8 cellular contexts compared by ENCODE assay signal in the genomic region with DNA sequence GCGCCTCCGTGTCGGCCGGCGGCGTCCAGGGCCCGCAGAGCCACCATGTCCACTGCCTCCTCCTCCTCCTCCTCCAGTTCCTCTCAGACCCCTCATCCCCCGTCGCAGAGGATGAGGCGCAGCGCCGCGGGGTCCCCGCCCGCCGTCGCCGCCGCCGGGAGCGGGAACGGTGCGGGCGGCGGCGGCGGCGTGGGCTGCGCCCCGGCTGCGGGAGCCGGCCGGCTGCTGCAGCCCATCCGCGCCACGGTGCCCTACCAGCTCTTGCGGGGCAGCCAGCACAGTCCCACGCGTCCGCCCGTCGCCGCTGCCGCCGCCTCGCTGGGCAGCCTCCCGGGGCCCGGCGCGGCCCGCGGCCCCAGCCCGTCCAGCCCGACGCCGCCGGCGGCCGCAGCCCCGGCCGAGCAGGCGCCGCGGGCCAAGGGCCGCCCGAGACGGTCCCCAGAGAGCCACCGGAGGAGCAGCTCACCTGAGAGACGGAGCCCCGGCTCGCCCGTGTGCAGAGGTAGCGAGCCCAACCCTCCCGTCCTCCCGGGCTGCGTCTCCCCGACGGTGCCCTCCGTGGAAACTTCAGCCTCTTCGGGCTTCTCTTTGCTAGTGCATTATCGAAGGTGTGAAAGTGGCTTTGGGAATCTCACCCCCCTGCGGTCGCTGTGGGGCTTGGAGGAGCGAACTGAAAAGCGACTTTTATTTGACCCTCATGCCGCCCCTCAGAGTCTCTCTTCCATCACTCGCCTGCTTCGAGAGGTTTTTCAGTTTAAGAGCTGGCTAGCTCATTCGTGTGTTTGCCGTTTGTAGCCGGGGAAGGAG. TPM values are rescaled to one million over a fixed set of nuclear protein-coding genes. Genes with fewer than 3 reads are reported as not detected.
DNase-seq lines count a peak whose midpoint lies in the region; ATAC-seq and TF ChIP-seq lines count a peak whose summit lies in the region.

No MANE protein-coding gene starts in this region.

- H3K9me3 ChIP-seq in CD4-positive, alpha-beta T cell (ENCODE audit: control insufficient read depth, low read length): no peaks in the 10 kb centered on the region

- intact Hi-C loops in CD4-positive, alpha-beta T cell (cut with DNase I, micrococcal nuclease): loop anchor here (2.0 to 10.0 kb wide), 11 partner anchors 19 to 785 kb away; a partner anchor contains a TSS

- TF ChIP-seq CTCF in CD4-positive, alpha-beta T cell (IDR thresholded peaks at IDR 0.05): no peak
- TF ChIP-seq CTCF in WTC11 (IDR thresholded peaks at IDR 0.05): no peak

- CTCF ChIA-PET in CD4-positive, alpha-beta T cell (lab: Charles Lee): interaction anchor here (1.4 to 1.7 kb wide), 2 partner anchors 14 to 156 kb away, joined by 3 to 6 read pairs; no protein-coding TSS in a partner anchor
- CTCF ChIA-PET in WTC11 (lab: Charles Lee): interaction anchor here (1.5 kb wide), 1 partner anchor 9 kb away, joined by 6 read pairs; no protein-coding TSS in a partner anchor

- no peaks in the 10 kb centered on the region for H3K27me3 ChIP-seq in CD4-positive, alpha-beta T cell (ENCODE audit: control insufficient read depth, insufficient read depth, low read length)

- peak; percentile 6 for ATAC-seq in CD4-positive, alpha-beta T cell (ENCODE audit: poor library complexity)
- ATAC-seq in GM19463 (IDR thresholded peaks at IDR 0.05; ENCODE audit: unreplicated experiment) (peak; percentile 2), WTC11 (peak; percentile 2)

- H3K4me1 Mint-ChIP-seq in CD4-positive, alpha-beta T cell (ENCODE audit: low read depth): peaks cover 38% of the 10 kb centered on the region
- peaks cover 16% of the 10 kb centered on the region for H3K4me1 Mint-ChIP-seq in WTC11

- H3K4me3 Mint-ChIP-seq in CD4-positive, alpha-beta T cell: peak overlapping the region; percentile 81
- H3K4me3 Mint-ChIP-seq in WTC11: peak overlapping the region; percentile 47

- H3K36me3 Mint-ChIP-seq in CD4-positive, alpha-beta T cell (ENCODE audit: low read depth): peaks cover 4% of the 10 kb centered on the region
- H3K36me3 Mint-ChIP-seq in WTC11: no peaks in the 10 kb centered on the region

- POLR2A ChIA-PET in CD4-positive, alpha-beta T cell (lab: Charles Lee): interaction anchor here (0.5 to 8.1 kb wide), 37 partner anchors 8 to 329 kb away, joined by 3 to 92 read pairs (median 7); a partner anchor contains a TSS
- POLR2A ChIA-PET in WTC11 (lab: Charles Lee): interaction anchor here (0.6 kb wide), 1 partner anchor 221 kb away, joined by 3 read pairs; no protein-coding TSS in a partner anchor

- no peaks in the 10 kb centered on the region for H3K9me3 Mint-ChIP-seq in CD4-positive, alpha-beta T cell
- no peaks in the 10 kb centered on the region for H3K9me3 Mint-ChIP-seq in WTC11

- H3K27me3 Mint-ChIP-seq in CD4-positive, alpha-beta T cell: no peaks in the 10 kb centered on the region
- H3K27me3 Mint-ChIP-seq in WTC11 (ENCODE audit: low read depth): no peaks in the 10 kb centered on the region

- peak; percentile 22 to 62 (median 37) for DNase-seq in CD4-positive, alpha-beta T cell
- DNase-seq in NCI-H1092 treated with DMSO at 0.1 percent for 48 hours (lab: John Stamatoyannopoulos, UW) (peak; percentile 86), WTC11 (ENCODE audit: low spot score) (peak; percentile 40), cerebellum (ENCODE audit: low spot score) (peak; percentile 26), left kidney (ENCODE audit: low read depth, low spot score) (peak; percentile 88), epidermal melanocyte (ENCODE audit: insufficient read length, low spot score) (no peak)
- DNase-seq in stimulated activated CD4-positive, alpha-beta T cell treated with anti-CD3 and anti-CD28 coated beads, Interleukin-2, amount 100 ng/mL, for 24 hours: peak; percentile 51 to 53

- H3K27ac Mint-ChIP-seq in CD4-positive, alpha-beta T cell: no peak overlapping the region
- H3K27ac Mint-ChIP-seq in WTC11: no peak overlapping the region

- H3K27ac ChIP-seq in CD4-positive, alpha-beta T cell (ENCODE audit: low read depth, low read length): peak overlapping the region; percentile 92

TF ChIP-seq in WTC11, 78 proteins besides CTCF, POLR2A, EP300 and RAD21:
- TF ChIP-seq NFATC4 (CRISPR knock-in tag; IDR thresholded peaks at IDR 0.05): no peak
- no peak for TF ChIP-seq MXD4 (CRISPR knock-in tag; IDR thresholded peaks at IDR 0.05; ENCODE audit: borderline replicate concordance)
- no peak for TF ChIP-seq IRF2 (CRISPR knock-in tag; IDR thresholded peaks at IDR 0.05; ENCODE audit: borderline replicate concordance, low read depth)
- TF ChIP-seq NFYB (CRISPR knock-in tag; conservative IDR thresholded peaks at IDR 0.05; ENCODE audit: low read depth): no peak
- TF ChIP-seq TEAD1 (CRISPR knock-in tag; IDR thresholded peaks at IDR 0.05): no peak
- no peak for TF ChIP-seq HMGA2 (CRISPR knock-in tag; IDR thresholded peaks at IDR 0.05)
- TF ChIP-seq ZNF423 (CRISPR knock-in tag; IDR thresholded peaks at IDR 0.05): no peak
- no peak for TF ChIP-seq SOX15 (CRISPR knock-in tag; IDR thresholded peaks at IDR 0.05)
- no peak for TF ChIP-seq ZNF138 (CRISPR knock-in tag; conservative IDR thresholded peaks at IDR 0.05)
- TF ChIP-seq, protein P1, sequence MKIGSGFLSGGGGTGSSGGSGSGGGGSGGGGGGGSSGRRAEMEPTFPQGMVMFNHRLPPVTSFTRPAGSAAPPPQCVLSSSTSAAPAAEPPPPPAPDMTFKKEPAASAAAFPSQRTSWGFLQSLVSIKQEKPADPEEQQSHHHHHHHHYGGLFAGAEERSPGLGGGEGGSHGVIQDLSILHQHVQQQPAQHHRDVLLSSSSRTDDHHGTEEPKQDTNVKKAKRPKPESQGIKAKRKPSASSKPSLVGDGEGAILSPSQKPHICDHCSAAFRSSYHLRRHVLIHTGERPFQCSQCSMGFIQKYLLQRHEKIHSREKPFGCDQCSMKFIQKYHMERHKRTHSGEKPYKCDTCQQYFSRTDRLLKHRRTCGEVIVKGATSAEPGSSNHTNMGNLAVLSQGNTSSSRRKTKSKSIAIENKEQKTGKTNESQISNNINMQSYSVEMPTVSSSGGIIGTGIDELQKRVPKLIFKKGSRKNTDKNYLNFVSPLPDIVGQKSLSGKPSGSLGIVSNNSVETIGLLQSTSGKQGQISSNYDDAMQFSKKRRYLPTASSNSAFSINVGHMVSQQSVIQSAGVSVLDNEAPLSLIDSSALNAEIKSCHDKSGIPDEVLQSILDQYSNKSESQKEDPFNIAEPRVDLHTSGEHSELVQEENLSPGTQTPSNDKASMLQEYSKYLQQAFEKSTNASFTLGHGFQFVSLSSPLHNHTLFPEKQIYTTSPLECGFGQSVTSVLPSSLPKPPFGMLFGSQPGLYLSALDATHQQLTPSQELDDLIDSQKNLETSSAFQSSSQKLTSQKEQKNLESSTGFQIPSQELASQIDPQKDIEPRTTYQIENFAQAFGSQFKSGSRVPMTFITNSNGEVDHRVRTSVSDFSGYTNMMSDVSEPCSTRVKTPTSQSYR (CRISPR knock-in tag; IDR thresholded peaks at IDR 0.05): no peak
- TF ChIP-seq, protein P2, sequence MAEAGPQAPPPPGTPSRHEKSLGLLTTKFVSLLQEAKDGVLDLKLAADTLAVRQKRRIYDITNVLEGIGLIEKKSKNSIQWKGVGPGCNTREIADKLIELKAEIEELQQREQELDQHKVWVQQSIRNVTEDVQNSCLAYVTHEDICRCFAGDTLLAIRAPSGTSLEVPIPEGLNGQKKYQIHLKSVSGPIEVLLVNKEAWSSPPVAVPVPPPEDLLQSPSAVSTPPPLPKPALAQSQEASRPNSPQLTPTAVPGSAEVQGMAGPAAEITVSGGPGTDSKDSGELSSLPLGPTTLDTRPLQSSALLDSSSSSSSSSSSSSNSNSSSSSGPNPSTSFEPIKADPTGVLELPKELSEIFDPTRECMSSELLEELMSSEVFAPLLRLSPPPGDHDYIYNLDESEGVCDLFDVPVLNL (CRISPR knock-in tag; IDR thresholded peaks at IDR 0.05; ENCODE audit: borderline replicate concordance, low read depth): no peak
- no peak for TF ChIP-seq JUN (CRISPR knock-in tag; IDR thresholded peaks at IDR 0.05)
TF ChIP-seq in WTC11: peak in this region for 0.

RNA-seq across cellular contexts. Expression of a gene that starts 0.9 kb away (rescaled TPM):
- total RNA-seq in CD4-positive, alpha-beta T cell: 10 to 100 TPM; 22.2 to 22.3 TPM
- total RNA-seq in WTC11 (2021) (23.8 to 27.0 TPM (median 24.2 TPM) in 3 replicates), cerebellum (51.2 TPM)
